8 cellular contexts compared by ENCODE assay signal in genomic region chr10:87659571-87660483, GRCh38. TPM values are rescaled to one million over a fixed set of nuclear protein-coding genes. Genes with fewer than 3 reads are reported as not detected.
A peak's percentile ranks its signal among the peaks of the same experiment; 100 is the strongest.
DNase-seq lines count a peak whose midpoint lies in the region; TF ChIP-seq lines count a peak whose summit lies in the region.

TSS of gene PAPSS2 (plus strand) at chr10:87659878. CDS start at chr10:87659982, 104 bp downstream.

- H3K36me3 Mint-ChIP-seq in activated CD4-positive, alpha-beta memory T cell treated with anti-CD3 and anti-CD28 coated beads for 36 hours: no peaks in the 10 kb centered on the region

- H3K27me3 ChIP-seq in esophagus (ENCODE audit: control insufficient read depth in 1 of 2, insufficient read depth in 2 of 2, low read length in 2 of 2): no peaks in the 10 kb centered on the region
- H3K27me3 ChIP-seq in mucosa of rectum (ENCODE audit: control insufficient read depth in 2 of 2, insufficient read depth in 2 of 2, low read length in 2 of 2): peaks cover 0 to 2% of the 10 kb centered on the region in 2 donors
- H3K27me3 ChIP-seq in tibial nerve: no peaks in the 10 kb centered on the region

- TF ChIP-seq CTCF in LNCaP clone FGC (IDR thresholded peaks at IDR 0.05; ENCODE audit: control insufficient read depth, extremely low read depth, insufficient read depth): no peak
- TF ChIP-seq CTCF in tibial nerve (IDR thresholded peaks at IDR 0.05): peak in 1 of 5 experiments; percentile 7

- WGBS in esophagus, 2 donors: 1 to 2% methylated on average over 72 to 82 of the region's 82 CpGs
- WGBS in tibial nerve, 2 donors: 0 to 1% methylated on average over 59 to 74 of the region's 82 CpGs

- H3K27me3 Mint-ChIP-seq in activated CD4-positive, alpha-beta memory T cell treated with anti-CD3 and anti-CD28 coated beads for 36 hours: peaks cover 53% of the 10 kb centered on the region

- TF ChIP-seq POLR2A in tibial nerve (IDR thresholded peaks at IDR 0.05): peak in 1 of 2 donors; percentile 26

- H3K4me3 Mint-ChIP-seq in activated CD4-positive, alpha-beta memory T cell treated with anti-CD3 and anti-CD28 coated beads for 36 hours: peak within 1 kb of the TSS; percentile 66

- H3K27ac Mint-ChIP-seq in activated CD4-positive, alpha-beta memory T cell treated with anti-CD3 and anti-CD28 coated beads for 36 hours: no peak within 1 kb of the TSS

- CTCF ChIA-PET in activated CD4-positive, alpha-beta memory T cell treated with anti-CD3 and anti-CD28 coated beads for 36 hours (lab: Charles Lee): interaction anchor here (0.6 kb wide), 1 partner anchor 111 kb away, joined by 3 read pairs; no protein-coding TSS in a partner anchor

- peak in 1 of 2 donors; percentile 29 for TF ChIP-seq EP300 in tibial nerve (IDR thresholded peaks at IDR 0.05)

- peaks cover 0 to 3% of the 10 kb centered on the region in 2 donors for H3K4me1 ChIP-seq in esophagus (ENCODE audit: control insufficient read depth in 2 of 2, insufficient read depth in 2 of 2, low read length in 1 of 2)
- H3K4me1 ChIP-seq in mucosa of rectum (ENCODE audit: control insufficient read depth in 2 of 2, insufficient read depth in 2 of 2, low read length in 2 of 2): peaks cover 8 to 17% of the 10 kb centered on the region in 2 donors
- H3K4me1 ChIP-seq in tibial nerve: peaks cover 0 to 37% (median 6%) of the 10 kb centered on the region in 4 donors

- H3K4me3 ChIP-seq in LNCaP clone FGC (ENCODE audit: low read depth, low read length) (peak within 1 kb of the TSS; percentile 43), esophagus (ENCODE audit: low read depth in 1 of 2, low read length in 2 of 2) (peak within 1 kb of the TSS; percentile 59 to 69), mucosa of rectum (ENCODE audit: low read length in 2 of 2) (peak within 1 kb of the TSS; percentile 89 to 95), tibial nerve (peak within 1 kb of the TSS; percentile 57 to 89 (median 70))

- H3K9me3 ChIP-seq in esophagus (ENCODE audit: control insufficient read depth in 2 of 2, insufficient read depth in 1 of 2, low read depth in 1 of 2, low read length in 1 of 2): no peaks in the 10 kb centered on the region
- H3K9me3 ChIP-seq in mucosa of rectum (ENCODE audit: control insufficient read depth in 2 of 2, low read length in 2 of 2): no peaks in the 10 kb centered on the region
- no peaks in the 10 kb centered on the region for H3K9me3 ChIP-seq in tibial nerve

- H3K27ac ChIP-seq in esophagus (ENCODE audit: low read depth in 2 of 2, low read length in 1 of 2) (peak within 1 kb of the TSS; percentile 28 to 43), mucosa of rectum (ENCODE audit: low read depth in 2 of 2, low read length in 2 of 2) (peak within 1 kb of the TSS; percentile 71 to 84), tibial nerve (peak within 1 kb of the TSS; percentile 56 to 93 (median 79))

- H3K9me3 Mint-ChIP-seq in activated CD4-positive, alpha-beta memory T cell treated with anti-CD3 and anti-CD28 coated beads for 36 hours: no peaks in the 10 kb centered on the region

- peaks cover 13% of the 10 kb centered on the region for H3K4me1 Mint-ChIP-seq in activated CD4-positive, alpha-beta memory T cell treated with anti-CD3 and anti-CD28 coated beads for 36 hours (ENCODE audit: low read depth)

- DNase-seq in DMS153 treated with DMSO at 0.1 percent for 48 hours (lab: John Stamatoyannopoulos, UW; ENCODE audit: unreplicated experiment) (peak; percentile 10), DMS153 (lab: John Stamatoyannopoulos, UW) (no peak), LNCaP clone FGC (ENCODE audit: low read depth) (no peak), tibial nerve (ENCODE audit: low spot score in 2 of 2) (peak; percentile 16 to 38), activated gamma-delta T cell (lab: John Stamatoyannopoulos, UW) (no peak)
- peak; percentile 34 for DNase-seq in activated CD4-positive, alpha-beta memory T cell treated with anti-CD3 and anti-CD28 coated beads for 36 hours

- H3K36me3 ChIP-seq in esophagus (ENCODE audit: control insufficient read depth in 2 of 2, insufficient read depth in 2 of 2, low read length in 1 of 2) (no peaks in the 10 kb centered on the region), mucosa of rectum (ENCODE audit: control insufficient read depth in 2 of 2, insufficient read depth in 2 of 2, low read length in 2 of 2) (no peaks in the 10 kb centered on the region), tibial nerve (no peaks in the 10 kb centered on the region)

- POLR2A ChIA-PET in activated CD4-positive, alpha-beta memory T cell treated with anti-CD3 and anti-CD28 coated beads for 36 hours (lab: Charles Lee): interaction anchor here (0.5 kb wide), 1 partner anchor 17 kb away, joined by 3 read pairs; no protein-coding TSS in a partner anchor

- peak within 1 kb of the TSS; percentile 82 to 86 for H3K9ac ChIP-seq in mucosa of rectum (ENCODE audit: low read depth in 1 of 2, low read length in 2 of 2)

- intact Hi-C loops in activated CD4-positive, alpha-beta memory T cell treated with anti-CD3 and anti-CD28 coated beads for 36 hours (cut with micrococcal nuclease): loop anchor here (5.0 kb wide), 4 partner anchors 123 to 892 kb away; partner anchors contain the start of genes ATAD1, KLLN and PTEN

RNA-seq across cellular contexts. Expression of gene PAPSS2, which starts in this region (rescaled TPM):
- total RNA-seq in activated CD4-positive, alpha-beta memory T cell treated with anti-CD3 and anti-CD28 coated beads for 36 hours: under 1 TPM; 0.22 to 0.40 TPM
- 1 to 10 TPM; 1.3 to 1.7 TPM for polyA plus RNA-seq in esophagus
- total RNA-seq in tibial nerve: 10 to 100 TPM; 11.6 to 32.8 (median 19.8) TPM

Comparison
In these comparisons a context has a peak if more than half of its experiments do, and no peak if none do; other contexts are left out.
1. RNA of gene PAPSS2 (total RNA-seq): 11.6 to 32.8 TPM in tibial nerve; 0.22 to 0.40 TPM in activated CD4-positive, alpha-beta memory T cell treated with anti-CD3 and anti-CD28 coated beads for 36 hours; every median in the first group is over 4 times any median in the second.
2. DNase-seq: peak in DMS153 treated with DMSO at 0.1 percent for 48 hours (single experiment) and tibial nerve (2 of 2); none in DMS153 (single experiment), LNCaP clone FGC (single experiment) and activated gamma-delta T cell (single experiment).
3. Peak in DNase-seq in activated CD4-positive, alpha-beta memory T cell treated with anti-CD3 and anti-CD28 coated beads for 36 hours; RNA of the gene not detected or under 1 TPM.
4. Peak in every context shown above with its lines, with median percentiles within 50 percentile points of each other: H3K4me3 ChIP-seq and H3K27ac ChIP-seq.